Comparison of ENCODE assay signal across 28 cellular contexts in genomic region chr2:29880084-29880483, GRCh38. TPM values are rescaled to one million over a fixed set of nuclear protein-coding genes. Genes with fewer than 3 reads are reported as not detected.
"Had no signal": no experiment of that assay in that cellular context is flagged by ENCODE, and none has a peak within 500 bp of the region (broad histone marks: within the 10 kb centered on the region; RNA-seq: fewer than 3 reads in every experiment).

No MANE protein-coding gene starts in this region.

- H3K4me1 Mint-ChIP-seq: stimulated activated effector memory CD8-positive, alpha-beta T cell treated with anti-CD3 and anti-CD28 coated beads, Interleukin-12 subunit alpha, Interleukin-12 subunit beta, amount 100 ng/mL, for 72 hours; stimulated activated memory B cell treated with anti-CD40 and anti-IgM and Interleukin-4, amounts not matched to agents 10 μg/mL and 1 μg/mL and 100 μg/mL, for 72 hours; stimulated activated naive B cell treated with anti-CD40 and anti-IgM and Interleukin-4, amounts not matched to agents 10 μg/mL and 1 μg/mL and 100 μg/mL, for 72 hours; stimulated activated naive CD8-positive, alpha-beta T cell treated with anti-CD3 and anti-CD28 coated beads, Interleukin-15, amount 100 ng/mL, for 72 hours had no signal

- ATAC-seq: stimulated activated effector memory CD8-positive, alpha-beta T cell treated with anti-CD3 and anti-CD28 coated beads, Interleukin-12 subunit alpha, Interleukin-12 subunit beta, amount 100 ng/mL, for 72 hours; stimulated activated memory B cell treated with anti-CD40 and anti-IgM and Interleukin-4, amounts not matched to agents 10 μg/mL and 1 μg/mL and 100 μg/mL, for 72 hours; stimulated activated naive B cell treated with anti-CD40 and anti-IgM and Interleukin-4, amounts not matched to agents 10 μg/mL and 1 μg/mL and 100 μg/mL, for 72 hours; stimulated activated naive CD8-positive, alpha-beta T cell treated with anti-CD3 and anti-CD28 coated beads, Interleukin-15, amount 100 ng/mL, for 72 hours; stimulated activated naive CD8-positive, alpha-beta T cell treated with anti-CD3 and anti-CD28 coated beads, Interleukin-15, Interleukin-2, amounts not matched to agents 100 U/mL and 50 U/mL, for 24 hours; upper lobe of right lung had no signal

- H3K36me3 Mint-ChIP-seq: stimulated activated effector memory CD8-positive, alpha-beta T cell treated with anti-CD3 and anti-CD28 coated beads, Interleukin-12 subunit alpha, Interleukin-12 subunit beta, amount 100 ng/mL, for 72 hours; stimulated activated memory B cell treated with anti-CD40 and anti-IgM and Interleukin-4, amounts not matched to agents 10 μg/mL and 1 μg/mL and 100 μg/mL, for 72 hours; stimulated activated naive B cell treated with anti-CD40 and anti-IgM and Interleukin-4, amounts not matched to agents 10 μg/mL and 1 μg/mL and 100 μg/mL, for 72 hours had no signal

- H3K9me3 Mint-ChIP-seq: stimulated activated effector memory CD8-positive, alpha-beta T cell treated with anti-CD3 and anti-CD28 coated beads, Interleukin-12 subunit alpha, Interleukin-12 subunit beta, amount 100 ng/mL, for 72 hours; stimulated activated naive CD8-positive, alpha-beta T cell treated with anti-CD3 and anti-CD28 coated beads, Interleukin-15, Interleukin-2, amounts not matched to agents 100 ng/mL and 50 ng/mL, for 24 hours had no signal

- H3K27ac Mint-ChIP-seq: stimulated activated effector memory CD8-positive, alpha-beta T cell treated with anti-CD3 and anti-CD28 coated beads, Interleukin-12 subunit alpha, Interleukin-12 subunit beta, amount 100 ng/mL, for 72 hours; stimulated activated memory B cell treated with anti-CD40 and anti-IgM and Interleukin-4, amounts not matched to agents 10 μg/mL and 1 μg/mL and 100 μg/mL, for 72 hours; stimulated activated naive B cell treated with anti-CD40 and anti-IgM and Interleukin-4, amounts not matched to agents 10 μg/mL and 1 μg/mL and 100 μg/mL, for 72 hours; stimulated activated naive CD8-positive, alpha-beta T cell treated with anti-CD3 and anti-CD28 coated beads, Interleukin-15, amount 100 ng/mL, for 72 hours; stimulated activated naive CD8-positive, alpha-beta T cell treated with anti-CD3 and anti-CD28 coated beads, Interleukin-15, Interleukin-2, amounts not matched to agents 100 ng/mL and 50 ng/mL, for 24 hours; type B pancreatic cell had no signal

- H3K36me3 ChIP-seq: stomach, suprapubic skin, thoracic aorta, thyroid gland, tibial artery, tibial nerve, transverse colon, upper lobe of left lung, upper lobe of right lung, uterus, vagina had no signal

- H3K4me1 ChIP-seq: stomach, suprapubic skin, testis, tibial artery, transverse colon, upper lobe of left lung, upper lobe of right lung, uterus, vagina had no signal

- H3K4me3 Mint-ChIP-seq: stimulated activated effector memory CD8-positive, alpha-beta T cell treated with anti-CD3 and anti-CD28 coated beads, Interleukin-12 subunit alpha, Interleukin-12 subunit beta, amount 100 ng/mL, for 72 hours; stimulated activated memory B cell treated with anti-CD40 and anti-IgM and Interleukin-4, amounts not matched to agents 10 μg/mL and 1 μg/mL and 100 μg/mL, for 72 hours; stimulated activated naive B cell treated with anti-CD40 and anti-IgM and Interleukin-4, amounts not matched to agents 10 μg/mL and 1 μg/mL and 100 μg/mL, for 72 hours; stimulated activated naive CD8-positive, alpha-beta T cell treated with anti-CD3 and anti-CD28 coated beads, Interleukin-15, amount 100 ng/mL, for 72 hours; stimulated activated naive CD8-positive, alpha-beta T cell treated with anti-CD3 and anti-CD28 coated beads, Interleukin-15, Interleukin-2, amounts not matched to agents 100 ng/mL and 50 ng/mL, for 24 hours; type B pancreatic cell had no signal

- H3K4me3 ChIP-seq: stomach, suprapubic skin, testis, thoracic aorta, thyroid gland, tibial artery, tibial nerve, transverse colon, upper lobe of left lung, upper lobe of right lung, uterus, vagina had no signal

- H3K27ac ChIP-seq: stomach, suprapubic skin, testis, thoracic aorta, thyroid gland, tibial artery, tibial nerve, transverse colon, upper lobe of left lung, upper lobe of right lung, uterus, vagina had no signal

- H3K9me3 ChIP-seq: suprapubic skin, testis, thoracic aorta, thyroid gland, tibial artery, transverse colon, upper lobe of left lung, upper lobe of right lung, uterus, vagina had no signal

- H3K27me3 ChIP-seq: suprapubic skin, testis, thyroid gland, tibial nerve, transverse colon, upper lobe of left lung, upper lobe of right lung, uterus, vagina had no signal

- DNase-seq: stimulated activated CD4-positive, alpha-beta T cell treated with anti-CD3 and anti-CD28 coated beads, Interleukin-2, amount 100 ng/mL, for 48 hours; stimulated activated CD4-positive, alpha-beta T cell treated with anti-CD3 and anti-CD28 coated beads, Interleukin-4, amount 100 ng/mL, for 1 hour; stimulated activated CD4-positive, alpha-beta T cell treated with anti-CD3 and anti-CD28 coated beads, Interleukin-4, amount 100 ng/mL, for 24 hours; stimulated activated CD4-positive, alpha-beta T cell treated with anti-CD3 and anti-CD28 coated beads, Interleukin-4, amount 100 ng/mL, for 4 hours; stimulated activated CD8-positive, alpha-beta memory T cell treated with anti-CD3 and anti-CD28 coated beads, Interleukin-4, amount 100 ng/mL, for 48 hours; stimulated activated naive B cell treated with anti-CD40 and anti-IgM and Interleukin-4, amounts not matched to agents 10 μg/mL and 1 μg/mL and 100 μg/mL, for 72 hours; stimulated activated naive CD4-positive, alpha-beta T cell; stimulated activated naive CD4-positive, alpha-beta T cell treated with Interleukin-2 at 50 U/mL for 16 hours; stimulated activated naive CD8-positive, alpha-beta T cell treated with anti-CD3 and anti-CD28 coated beads, Interleukin-15, amount 100 ng/mL, for 72 hours; stimulated activated naive CD8-positive, alpha-beta T cell treated with anti-CD3 and anti-CD28 coated beads, Interleukin-15, Interleukin-2, amounts not matched to agents 100 U/mL and 50 U/mL, for 24 hours; stomach; substantia nigra; testis; thyroid gland; tibial artery; transverse colon; trophoblast cell; upper lobe of left lung; upper lobe of right lung; uterus had no signal

RNA-seq across cellular contexts. Expression of gene ALK, which starts 41.3 kb away (rescaled TPM):
- total RNA-seq: upper lobe of right lung had no signal
